Comparison of ENCODE assay signal across 7 cellular contexts in the genomic region with DNA sequence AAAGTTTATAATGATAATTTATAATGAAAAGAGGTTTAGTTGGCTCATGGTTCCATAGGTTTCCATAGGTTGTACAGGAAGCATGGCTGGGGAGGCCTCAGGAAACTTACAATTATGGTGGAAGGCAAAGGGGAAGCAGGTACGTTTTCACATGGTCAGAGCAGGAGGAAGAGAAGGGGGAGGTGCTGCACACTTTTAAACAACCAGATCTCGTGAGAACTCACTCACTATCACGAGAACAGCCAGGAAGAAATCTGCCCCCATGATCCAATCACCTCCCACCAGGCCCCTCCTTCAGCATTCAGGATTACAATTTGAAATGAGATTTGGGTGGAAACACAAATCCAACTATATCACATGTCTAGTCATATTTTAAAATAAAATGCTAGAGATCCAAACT.
DNase-seq lines count a peak whose midpoint lies in the region; ATAC-seq, FAIRE-seq and TF ChIP-seq lines count a peak whose summit lies in the region.
"Not testable (repeated sequence)": the region's sequence is repeated elsewhere in the genome, so short reads cannot be mapped to it uniquely, and the experiment has no call there.

No MANE protein-coding gene starts in this region.

- not testable (repeated sequence) for H3K27me3 Mint-ChIP-seq in GM23338 (ENCODE audit: insufficient read depth, low read depth, poor library complexity)

- H3K9me3 Mint-ChIP-seq in GM23338, result not testable (repeated sequence)

- 0 out of 2 replicates have a peak overlapping the region, but pooled peaks have one; percentile 38 for H2AFZ ChIP-seq in GM23338
- H2AFZ ChIP-seq in K562 (ENCODE audit: low read depth, low read length); HepG2 (ENCODE audit: low read length): not testable (repeated sequence)

- in situ Hi-C loops in KBM-7 (cut with MboI; ENCODE audit: low pct_unique_long_range_greater_than_20kb, low sequenced_read_pairs); K562 (cut with MboI); HepG2 (cut with HindIII; ENCODE audit: extremely low pct_ligation_motif_present, low pct_unique_long_range_greater_than_20kb): not testable (repeated sequence)

- not testable (repeated sequence) for H3K9me2 ChIP-seq in GM23338 (ENCODE audit: insufficient read depth)

- H3F3A ChIP-seq in GM23338 (replicated peaks; ENCODE audit: low read depth), result not testable (repeated sequence)

- not testable (repeated sequence) for H3K9me1 ChIP-seq in K562 (ENCODE audit: control insufficient read depth, insufficient read depth, low read length)

- not testable (repeated sequence) for H3K9ac ChIP-seq in K562 (ENCODE audit: insufficient read depth in 1 of 2, low read depth in 2 of 2, low read length in 2 of 2); HepG2 (ENCODE audit: insufficient read depth, low read depth, low read length)

- FAIRE-seq in K562 (lab: Jason Lieb, UNC); HepG2 (lab: Jason Lieb, UNC): not testable (repeated sequence)

- DNase-seq in GM23338 (ENCODE audit: low spot score); K562 (ENCODE audit: extremely low read depth in 1 of 4, low spot score in 3 of 4); heart left ventricle; left ventricle myocardium inferior; HepG2 (ENCODE audit: low spot score): not testable (repeated sequence)
- peak; percentile 4 for DNase-seq in KBM-7
- DNase-seq in OCI-M1 (lab: John Stamatoyannopoulos, UW), result peak; percentile 40

- not testable (repeated sequence) for H3K4me1 ChIP-seq in GM23338 (ENCODE audit: insufficient read depth); K562 (replicated peaks in 1 of 2; ENCODE audit: control insufficient read depth in 2 of 2, insufficient read depth in 2 of 2, low read length in 2 of 2)
- H3K4me1 ChIP-seq in heart left ventricle (peaks cover 13 to 81% (median 50%) of the 10 kb centered on the region in 12 donors), left ventricle myocardium inferior (peaks cover 92% of the 10 kb centered on the region), HepG2 (ENCODE audit: insufficient read depth, low read length) (peaks cover 24% of the 10 kb centered on the region)

- BruUV-seq in K562 (replicated peaks; lab: Mats Ljungman, UMichigan); HepG2 (replicated peaks; lab: Mats Ljungman, UMichigan): not testable (repeated sequence)

- H3K36me3 ChIP-seq in GM23338 (ENCODE audit: insufficient read depth); K562 (ENCODE audit: control insufficient read depth, insufficient read depth, low read length); heart left ventricle; left ventricle myocardium inferior; HepG2 (replicated peaks in 1 of 2; ENCODE audit: control insufficient read depth in 1 of 2, insufficient read depth in 2 of 2, low read length in 2 of 2): not testable (repeated sequence)

- not testable (repeated sequence) for TF ChIP-seq CTCF in GM23338 (conservative IDR thresholded peaks at IDR 0.05; ENCODE audit: low read depth in 2 of 2); K562 (IDR thresholded peaks at IDR 0.05 in 2 of 3, conservative IDR thresholded peaks at IDR 0.05 in 1 of 3; ENCODE audit: insufficient read depth in 2 of 3, low read depth in 1 of 3, low read length in 3 of 3); heart left ventricle (IDR thresholded peaks at IDR 0.05); left ventricle myocardium inferior (IDR thresholded peaks at IDR 0.05; ENCODE audit: borderline replicate concordance); HepG2 (CRISPR knock-in tag; IDR thresholded peaks at IDR 0.05)

- TF ChIP-seq RAD21 in K562 (CRISPR knock-in tag; conservative IDR thresholded peaks at IDR 0.05 in 1 of 2, IDR thresholded peaks at IDR 0.05 in 1 of 2); HepG2 (CRISPR knock-in tag; IDR thresholded peaks at IDR 0.05): not testable (repeated sequence)

- H3K9me3 ChIP-seq in K562 (replicated peaks; ENCODE audit: control insufficient read depth, insufficient read depth, low read depth, low read length); heart left ventricle; left ventricle myocardium inferior (replicated peaks); HepG2 (ENCODE audit: low read length): not testable (repeated sequence)

- intact Hi-C loops in K562 (cut with micrococcal nuclease); left ventricle myocardium inferior (cut with micrococcal nuclease); HepG2 (cut with micrococcal nuclease; ENCODE audit: unreplicated experiment): not testable (repeated sequence)
- intact Hi-C loops in heart left ventricle (cut with DNase I), result loop anchor here in 3 of 10 donors (5.0 kb wide), 2 partner anchors 35 to 40 kb away; no protein-coding TSS in a partner anchor

- CTCF ChIA-PET in K562 (lab: Yijun Ruan, JAX; ENCODE audit: low intra/inter-chr PET ratio); HepG2 (lab: Yijun Ruan, JAX; ENCODE audit: low intra/inter-chr PET ratio, low total read pairs): not testable (repeated sequence)

- H3K79me2 ChIP-seq in GM23338 (replicated peaks; ENCODE audit: insufficient read depth); K562 (ENCODE audit: control insufficient read depth, insufficient read depth, low read length); HepG2 (ENCODE audit: insufficient read depth, low read length): not testable (repeated sequence)

- H3K4me2 ChIP-seq in GM23338; K562 (ENCODE audit: insufficient read depth, low read length); HepG2 (ENCODE audit: low read depth, low read length): not testable (repeated sequence)

- TF ChIP-seq EP300 in K562 (IDR thresholded peaks at IDR 0.05; ENCODE audit: low read length); HepG2 (IDR thresholded peaks at IDR 0.05; ENCODE audit: low read depth in 2 of 2, low read length in 2 of 2); HepG2 (CRISPR knock-in tag; IDR thresholded peaks at IDR 0.05; ENCODE audit: borderline replicate concordance): not testable (repeated sequence)

- H3K4me3 ChIP-seq in GM23338; K562; heart left ventricle; left ventricle myocardium inferior; HepG2 (replicated peaks in 1 of 3; ENCODE audit: insufficient read depth in 1 of 3, low read depth in 2 of 3, low read length in 3 of 3): not testable (repeated sequence)

- H3K27me3 ChIP-seq in GM23338 (ENCODE audit: insufficient read depth); K562 (ENCODE audit: control insufficient read depth in 2 of 2, insufficient read depth in 2 of 2, low read length in 2 of 2); heart left ventricle; left ventricle myocardium inferior (ENCODE audit: low read depth); HepG2 (ENCODE audit: control insufficient read depth in 1 of 2, insufficient read depth in 2 of 2, low read length in 2 of 2): not testable (repeated sequence)

- H3K36me3 Mint-ChIP-seq in GM23338 (ENCODE audit: low read depth), result not testable (repeated sequence)

- not testable (repeated sequence) for TF ChIP-seq POLR2A in K562 (conservative IDR thresholded peaks at IDR 0.05); heart left ventricle (IDR thresholded peaks at IDR 0.05); HepG2 (IDR thresholded peaks at IDR 0.05; ENCODE audit: insufficient read depth in 1 of 2, low read depth in 2 of 2, low read length in 2 of 2)

- peak overlapping the region; percentile 57; the same call in 1 of the 2 replicates for H3K27ac Mint-ChIP-seq in GM23338

- peaks cover 11% of the 10 kb centered on the region for H3K4me1 Mint-ChIP-seq in GM23338

- H3K27ac ChIP-seq in GM23338 (ENCODE audit: low read depth); K562 (ENCODE audit: extremely low read depth, low read depth, low read length); HepG2 (ENCODE audit: extremely low read length, insufficient read depth, low read length): not testable (repeated sequence)
- H3K27ac ChIP-seq in heart left ventricle (peak overlapping the region in 11 of 12 donors; percentile 71 to 90 (median 82)), left ventricle myocardium inferior (replicated peaks) (peak overlapping the region; percentile 91)

- ATAC-seq in GM23338, K562, heart left ventricle, HepG2: not testable (repeated sequence)

- POLR2A ChIA-PET in K562 (lab: Yijun Ruan, JAX); HepG2 (lab: Yijun Ruan, JAX): not testable (repeated sequence)

- 0% methylated on average over 3 of the region's 3 CpGs for WGBS in K562 (ENCODE audit: insufficient coverage, low coverage, missing lambda C conversion rate)
- WGBS in heart left ventricle, 4 donors, result 18 to 34% (median 27%) methylated on average over 3 of the region's 3 CpGs
- 9% methylated on average over 3 of the region's 3 CpGs for WGBS in HepG2 (ENCODE audit: low lambda C conversion rate)

- H3K4me3 Mint-ChIP-seq in GM23338, result not testable (repeated sequence)

- not testable (repeated sequence) for H4K20me1 ChIP-seq in GM23338 (replicated peaks; ENCODE audit: insufficient read depth); K562 (replicated peaks; ENCODE audit: control insufficient read depth, insufficient read depth, low read length); HepG2 (ENCODE audit: insufficient read depth, low read length)

TF ChIP-seq in K562, 482 proteins besides CTCF, POLR2A, EP300 and RAD21:
- peak; percentile 13 for TF ChIP-seq RBM25 (IDR thresholded peaks at IDR 0.05; ENCODE audit: low read depth, low read length, severe bottlenecking)
- TF ChIP-seq CHD2 (IDR thresholded peaks at IDR 0.05; ENCODE audit: low read depth, low read length), result peak; percentile 84

TF ChIP-seq in HepG2, 621 proteins besides CTCF, POLR2A, EP300 and RAD21:
- peak; percentile 56; the same call in 1 of the 2 replicates for TF ChIP-seq CHD2 (IDR thresholded peaks at IDR 0.05; ENCODE audit: low read depth, low read length)
TF ChIP-seq in HepG2: peak in this region for 1; not testable (repeated sequence) for 620.
